ENCODE assay signal across 9 cellular contexts in the genomic region with DNA sequence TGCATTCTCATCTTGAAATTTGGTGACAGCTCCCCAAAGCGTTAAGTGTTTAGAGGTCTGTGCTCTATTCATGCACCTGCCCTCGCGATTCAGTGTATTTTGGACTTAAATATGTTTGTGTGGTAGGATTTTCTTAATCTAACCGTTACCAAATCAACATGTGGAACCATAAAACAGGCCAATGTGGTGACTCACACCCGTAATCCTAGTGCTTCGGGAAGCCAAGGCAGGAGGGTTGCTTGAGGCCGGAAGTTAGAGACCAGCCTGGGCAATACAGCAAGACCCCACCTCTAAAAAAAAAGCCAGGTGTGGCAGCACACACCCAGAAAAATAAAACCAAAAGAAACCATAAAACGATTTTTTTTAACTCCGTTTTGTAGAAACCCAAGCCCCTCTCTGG. TPM values are rescaled to one million over a fixed set of nuclear protein-coding genes. Genes with fewer than 3 reads are reported as not detected.
DNase-seq lines count a peak whose midpoint lies in the region; ATAC-seq and TF ChIP-seq lines count a peak whose summit lies in the region.
"Had no signal": no experiment of that assay in that cellular context is flagged by ENCODE, and none has a peak within 500 bp of the region (broad histone marks: within the 10 kb centered on the region; RNA-seq: fewer than 3 reads in every experiment).

No MANE protein-coding gene starts in this region.

- no peaks in the 10 kb centered on the region for H3K27me3 ChIP-seq in left ventricle myocardium inferior (ENCODE audit: low read depth)
- no peaks in the 10 kb centered on the region for H3K27me3 ChIP-seq in right atrium auricular region
- H3K27me3 ChIP-seq: vagina had no signal

- H3K27ac ChIP-seq in left ventricle myocardium inferior (replicated peaks) (peak overlapping the region; percentile 87), right atrium auricular region (peak overlapping the region in 1 of 2 donors; percentile 1)
- H3K27ac ChIP-seq: vagina had no signal

- TF ChIP-seq CTCF in left ventricle myocardium inferior (IDR thresholded peaks at IDR 0.05; ENCODE audit: borderline replicate concordance) (no peak), right atrium auricular region (IDR thresholded peaks at IDR 0.05) (no peak), epithelial cell of esophagus (IDR thresholded peaks at IDR 0.05; ENCODE audit: insufficient read depth, low read depth, low read length, missing control alignments) (no peak)

- H3K4me3 ChIP-seq in left ventricle myocardium inferior, result no peak overlapping the region
- no peak overlapping the region for H3K4me3 ChIP-seq in right atrium auricular region
- no peak overlapping the region for H3K4me3 ChIP-seq in epithelial cell of esophagus (ENCODE audit: low read length)
- H3K4me3 ChIP-seq: vagina had no signal

- peaks cover 100% of the 10 kb centered on the region for H3K36me3 ChIP-seq in left ventricle myocardium inferior
- peaks cover 99% of the 10 kb centered on the region for H3K36me3 ChIP-seq in right atrium auricular region

- H3K9me3 ChIP-seq in left ventricle myocardium inferior (replicated peaks), result no peaks in the 10 kb centered on the region
- H3K9me3 ChIP-seq in right atrium auricular region, result no peaks in the 10 kb centered on the region
- H3K9me3 ChIP-seq: vagina had no signal

- intact Hi-C loops in left ventricle myocardium inferior (cut with micrococcal nuclease), result no loop called here

- DNase-seq in left ventricle myocardium inferior (no peak), right atrium auricular region (ENCODE audit: low spot score) (no peak), epithelial cell of esophagus (ENCODE audit: low read depth) (peak; percentile 22), mesenteric fat pad (ENCODE audit: low spot score) (peak; percentile 69), amygdala (lab: John Stamatoyannopoulos, UW) (no peak)

- peaks cover 56% of the 10 kb centered on the region for H3K4me1 ChIP-seq in left ventricle myocardium inferior
- peaks cover 0 to 28% of the 10 kb centered on the region in 2 donors for H3K4me1 ChIP-seq in right atrium auricular region
- H3K4me1 ChIP-seq: vagina had no signal

- no peak for ATAC-seq in GM18868 (IDR thresholded peaks at IDR 0.05; ENCODE audit: unreplicated experiment)
- no peak for ATAC-seq in GM19023 (IDR thresholded peaks at IDR 0.05; ENCODE audit: unreplicated experiment)
- no peak for ATAC-seq in GM19035 (IDR thresholded peaks at IDR 0.05; ENCODE audit: unreplicated experiment)

RNA-seq across cellular contexts. Expression of gene PYGB, which starts 31.5 kb away (rescaled TPM):
- total RNA-seq in left ventricle myocardium inferior, result 218 TPM
- total RNA-seq in right atrium auricular region, result 100 to 1,000 TPM; 145 to 174 TPM
- 121 TPM for total RNA-seq in mesenteric fat pad

Comparison
In these comparisons a context has a peak if more than half of its experiments do, and no peak if none do; other contexts are left out.
1. DNase-seq: peak in epithelial cell of esophagus (single experiment) and mesenteric fat pad (single experiment); none in left ventricle myocardium inferior (single experiment), right atrium auricular region (single experiment) and amygdala (0 of 56).